24 cellular contexts compared by ENCODE assay signal in genomic region chr5:72337159-72337558, GRCh38.
"Had no signal": no experiment of that assay in that cellular context is flagged by ENCODE, and none has a peak within 500 bp of the region (broad histone marks: within the 10 kb centered on the region; RNA-seq: fewer than 3 reads in every experiment).

No MANE protein-coding gene starts in this region.

- H3K27me3 Mint-ChIP-seq: activated CD4-positive, alpha-beta T cell treated with anti-CD3 and anti-CD28 coated beads for 36 hours; activated naive CD8-positive, alpha-beta T cell; memory B cell; stimulated activated naive B cell treated with anti-CD40 and anti-IgM and Interleukin-4, amounts not matched to agents 10 μg/mL and 1 μg/mL and 100 μg/mL, for 72 hours had no signal

- H3K9me3 ChIP-seq: adrenal gland, body of pancreas, heart left ventricle, transverse colon, uterus had no signal

- FAIRE-seq: islet of Langerhans had no signal

- H3K4me1 Mint-ChIP-seq: activated CD4-positive, alpha-beta T cell treated with anti-CD3 and anti-CD28 coated beads for 36 hours; memory B cell; nephron; stimulated activated naive B cell treated with anti-CD40 and anti-IgM and Interleukin-4, amounts not matched to agents 10 μg/mL and 1 μg/mL and 100 μg/mL, for 72 hours had no signal

- H3K36me3 ChIP-seq: uterus had no signal

- H3K27me3 ChIP-seq: adrenal gland, body of pancreas, dorsolateral prefrontal cortex, foreskin keratinocyte, heart left ventricle, transverse colon, uterus had no signal

- H3K27ac Mint-ChIP-seq: activated CD4-positive, alpha-beta T cell treated with anti-CD3 and anti-CD28 coated beads for 36 hours; activated CD8-positive, alpha-beta T cell treated with anti-CD3 and anti-CD28 coated beads, Interleukin-2, amount 10 ng/mL, durations not matched to agents 7 days and 5 days; activated naive CD8-positive, alpha-beta T cell; memory B cell; nephron; stimulated activated naive B cell treated with anti-CD40 and anti-IgM and Interleukin-4, amounts not matched to agents 10 μg/mL and 1 μg/mL and 100 μg/mL, for 72 hours had no signal

- DNase-seq: activated CD4-positive, alpha-beta T cell treated with anti-CD3 and anti-CD28 coated beads for 36 hours; activated CD4-positive, CD25-positive, alpha-beta regulatory T cell; activated CD8-positive, alpha-beta T cell treated with anti-CD3 and anti-CD28 coated beads, Interleukin-2, amount 10 ng/mL, durations not matched to agents 7 days and 5 days; activated effector memory CD4-positive, alpha-beta T cell treated with Interleukin-2 at 50 U/mL for 16 hours; activated naive CD4-positive, alpha-beta T cell treated with Interleukin-2 at 50 U/mL for 16 hours; activated T-cell treated with anti-CD3 and anti-CD28 coated beads for 4 hours; adrenal gland; aorta; body of pancreas; cerebellar nuclear complex; dorsolateral prefrontal cortex; effector memory CD4-positive, alpha-beta T cell; foreskin keratinocyte; stimulated activated CD4-positive, alpha-beta T cell treated with anti-CD3 and anti-CD28 coated beads, Interleukin-15, amount 100 ng/mL, for 24 hours; stimulated activated CD4-positive, alpha-beta T cell treated with anti-CD3 and anti-CD28 coated beads, Interleukin-2, amount 100 ng/mL, for 24 hours; stimulated activated naive B cell treated with anti-CD40 and anti-IgM and Interleukin-4, amounts not matched to agents 10 μg/mL and 1 μg/mL and 100 μg/mL, for 72 hours; transverse colon; uterus had no signal

- H3K4me3 Mint-ChIP-seq: activated CD4-positive, alpha-beta T cell treated with anti-CD3 and anti-CD28 coated beads for 36 hours; activated CD8-positive, alpha-beta T cell treated with anti-CD3 and anti-CD28 coated beads, Interleukin-2, amount 10 ng/mL, durations not matched to agents 7 days and 5 days; activated naive CD8-positive, alpha-beta T cell; memory B cell; nephron; stimulated activated naive B cell treated with anti-CD40 and anti-IgM and Interleukin-4, amounts not matched to agents 10 μg/mL and 1 μg/mL and 100 μg/mL, for 72 hours had no signal

- ATAC-seq: activated CD4-positive, alpha-beta T cell treated with anti-CD3 and anti-CD28 coated beads for 36 hours; activated CD8-positive, alpha-beta T cell treated with anti-CD3 and anti-CD28 coated beads, Interleukin-2, amount 10 ng/mL, durations not matched to agents 7 days and 5 days; body of pancreas; foreskin keratinocyte; stimulated activated naive B cell treated with anti-CD40 and anti-IgM and Interleukin-4, amounts not matched to agents 10 μg/mL and 1 μg/mL and 100 μg/mL, for 72 hours had no signal

- H3K9me3 Mint-ChIP-seq: memory B cell; nephron; stimulated activated naive B cell treated with anti-CD40 and anti-IgM and Interleukin-4, amounts not matched to agents 10 μg/mL and 1 μg/mL and 100 μg/mL, for 72 hours had no signal

- H3K4me3 ChIP-seq: adrenal gland, body of pancreas, coronary artery, dorsolateral prefrontal cortex, heart left ventricle, transverse colon, uterus had no signal

- H3K27ac ChIP-seq: body of pancreas, coronary artery, foreskin keratinocyte, transverse colon, uterus had no signal

- H3K4me1 ChIP-seq: adrenal gland, body of pancreas, foreskin keratinocyte, transverse colon, uterus had no signal
